In genomic region chr10:62437696-62438095, GRCh38 we compare ENCODE assay signal across 8 cellular contexts.
A peak's percentile ranks its signal among the peaks of the same experiment; 100 is the strongest.
DNase-seq lines count a peak whose midpoint lies in the region; ATAC-seq and TF ChIP-seq lines count a peak whose summit lies in the region.

No MANE protein-coding gene starts in this region.

- H3K9me3 Mint-ChIP-seq in stimulated activated naive CD8-positive, alpha-beta T cell treated with anti-CD3 and anti-CD28 coated beads, Interleukin-15, amount 100 ng/mL, for 72 hours = no peaks in the 10 kb centered on the region

- H3K4me1 Mint-ChIP-seq in stimulated activated naive CD8-positive, alpha-beta T cell treated with anti-CD3 and anti-CD28 coated beads, Interleukin-15, amount 100 ng/mL, for 72 hours = peaks cover 13% of the 10 kb centered on the region

- 0% methylated on average over 3 of the region's 3 CpGs for WGBS in right lobe of liver (ENCODE audit: insufficient coverage, low coverage, low lambda C conversion rate, missing lambda C conversion rate)

- H3K27ac Mint-ChIP-seq in stimulated activated naive CD8-positive, alpha-beta T cell treated with anti-CD3 and anti-CD28 coated beads, Interleukin-15, amount 100 ng/mL, for 72 hours = no peak overlapping the region

- DNase-seq in stimulated activated naive CD8-positive, alpha-beta T cell treated with anti-CD3 and anti-CD28 coated beads, Interleukin-15, amount 100 ng/mL, for 72 hours = peak in 1 of 2 donors; percentile 15
- DNase-seq in stimulated activated naive CD8-positive, alpha-beta T cell treated with anti-CD3 and anti-CD28 coated beads, Interleukin-15, Interleukin-2, amounts not matched to agents 100 U/mL and 50 U/mL, for 24 hours = no peak
- DNase-seq in NT2/D1 (ENCODE audit: low read depth, low spot score) = peak; percentile 36
- DNase-seq in cerebellum (ENCODE audit: low spot score) = peak; percentile 41
- DNase-seq in right lobe of liver = no peak
- DNase-seq in uterus = no peak
- no peak for DNase-seq in NCI-H187 treated with DMSO at 0.1 percent for 48 hours (lab: John Stamatoyannopoulos, UW)

- no peaks in the 10 kb centered on the region for H3K4me1 ChIP-seq in NT2/D1 (ENCODE audit: insufficient read depth, insufficient read length)
- no peaks in the 10 kb centered on the region for H3K4me1 ChIP-seq in right lobe of liver
- H3K4me1 ChIP-seq in uterus = no peaks in the 10 kb centered on the region

- no peak overlapping the region for H3K4me3 Mint-ChIP-seq in stimulated activated naive CD8-positive, alpha-beta T cell treated with anti-CD3 and anti-CD28 coated beads, Interleukin-15, amount 100 ng/mL, for 72 hours

- H3K27ac ChIP-seq in right lobe of liver = no peak overlapping the region
- H3K27ac ChIP-seq in uterus = no peak overlapping the region

- H3K27me3 Mint-ChIP-seq in stimulated activated naive CD8-positive, alpha-beta T cell treated with anti-CD3 and anti-CD28 coated beads, Interleukin-15, amount 100 ng/mL, for 72 hours = peaks cover 16% of the 10 kb centered on the region

- H3K4me3 ChIP-seq in NT2/D1 (ENCODE audit: insufficient read length, low read depth) = no peak overlapping the region
- H3K4me3 ChIP-seq in right lobe of liver = no peak overlapping the region
- no peak overlapping the region for H3K4me3 ChIP-seq in uterus

- H3K27me3 ChIP-seq in NT2/D1 (ENCODE audit: insufficient read depth, insufficient read length) (no peaks in the 10 kb centered on the region), right lobe of liver (peaks cover 0 to 6% of the 10 kb centered on the region in 2 donors), uterus (no peaks in the 10 kb centered on the region)

- peak; percentile 51 for ATAC-seq in stimulated activated naive CD8-positive, alpha-beta T cell treated with anti-CD3 and anti-CD28 coated beads, Interleukin-15, amount 100 ng/mL, for 72 hours
- no peak for ATAC-seq in stimulated activated naive CD8-positive, alpha-beta T cell treated with anti-CD3 and anti-CD28 coated beads, Interleukin-15, Interleukin-2, amounts not matched to agents 100 U/mL and 50 U/mL, for 24 hours
- ATAC-seq in HG03159 (IDR thresholded peaks at IDR 0.05; ENCODE audit: unreplicated experiment) (peak; percentile 72), right lobe of liver (peak; percentile 72 to 85 (median 82))

- TF ChIP-seq CTCF in right lobe of liver (IDR thresholded peaks at IDR 0.05) (peak; percentile 70 to 83 (median 78)), uterus (IDR thresholded peaks at IDR 0.05) (peak; percentile 73 to 83 (median 78))

- TF ChIP-seq POLR2A in right lobe of liver (IDR thresholded peaks at IDR 0.05) (no peak), uterus (IDR thresholded peaks at IDR 0.05) (no peak)

- intact Hi-C loops in right lobe of liver (cut with DNase I) = no loop called here
- intact Hi-C loops in uterus (cut with DNase I; ENCODE audit: low total_unique reads) = loop anchor here (5.0 kb wide), 1 partner anchor 720 kb away; no protein-coding TSS in a partner anchor

- H3K9me3 ChIP-seq in NT2/D1 (ENCODE audit: insufficient read depth, low read length) (peaks cover 8% of the 10 kb centered on the region; the same call in 1 of the 2 replicates), right lobe of liver (no peaks in the 10 kb centered on the region), uterus (no peaks in the 10 kb centered on the region)

- H3K36me3 ChIP-seq in NT2/D1 (ENCODE audit: insufficient read depth, insufficient read length, low read length) = no peaks in the 10 kb centered on the region
- no peaks in the 10 kb centered on the region for H3K36me3 ChIP-seq in right lobe of liver
- H3K36me3 ChIP-seq in uterus = no peaks in the 10 kb centered on the region

- no peak overlapping the region for H3K9ac ChIP-seq in NT2/D1 (ENCODE audit: insufficient read length, low read depth)

Comparison
In these comparisons a context has a peak if more than half of its experiments do, and no peak if none do; other contexts are left out.
1. DNase-seq: peak in NT2/D1 (single experiment) and cerebellum (single experiment); none in stimulated activated naive CD8-positive, alpha-beta T cell treated with anti-CD3 and anti-CD28 coated beads, Interleukin-15, Interleukin-2, amounts not matched to agents 100 U/mL and 50 U/mL, for 24 hours (single experiment), right lobe of liver (0 of 3), uterus (0 of 2) and NCI-H187 treated with DMSO at 0.1 percent for 48 hours (single experiment).